Comparison of ENCODE assay signal across 25 cellular contexts in genomic region chr1:85371021-85371420, GRCh38.
"Had no signal": no experiment of that assay in that cellular context is flagged by ENCODE, and none has a peak within 500 bp of the region (broad histone marks: within the 10 kb centered on the region; RNA-seq: fewer than 3 reads in every experiment).

No MANE protein-coding gene starts in this region.

- H3K36me3 ChIP-seq: esophagus muscularis mucosa, heart left ventricle, lower lobe of right lung, neutrophil, ovary, uterus had no signal

- H3K9me3 ChIP-seq: esophagus muscularis mucosa, heart left ventricle, lower lobe of right lung, neutrophil, ovary, uterus had no signal

- ATAC-seq: activated CD8-positive, alpha-beta memory T cell treated with anti-CD3 and anti-CD28 coated beads, Interleukin-2, amount 10 ng/mL, durations not matched to agents 7 days and 5 days; activated CD8-positive, alpha-beta T cell treated with anti-CD3 and anti-CD28 coated beads for 36 hours; activated naive CD8-positive, alpha-beta T cell treated with anti-CD3 and anti-CD28 coated beads, Interleukin-2, amount 50 U/mL, for 24 hours; foreskin keratinocyte; left cardiac atrium; sciatic nerve; stimulated activated effector memory CD8-positive, alpha-beta T cell treated with anti-CD3 and anti-CD28 coated beads, Interleukin-12 subunit alpha, Interleukin-12 subunit beta, amount 100 ng/mL, for 72 hours had no signal

- H3K27ac ChIP-seq: esophagus muscularis mucosa, foreskin keratinocyte, heart left ventricle, lower lobe of right lung, neutrophil, ovary, uterus had no signal

- H3K27me3 ChIP-seq: esophagus muscularis mucosa, foreskin keratinocyte, heart left ventricle, neutrophil, ovary, uterus had no signal

- DNase-seq: activated B cell treated with CpG ODN at 0.5 μM for 24 hours; activated CD4-positive, alpha-beta T cell treated with anti-CD3 and anti-CD28 coated beads, Interleukin-2, amount 50 U/mL, for 1 hour; activated CD8-positive, alpha-beta memory T cell treated with anti-CD3 and anti-CD28 coated beads, Interleukin-2, amount 10 ng/mL, durations not matched to agents 7 days and 5 days; activated CD8-positive, alpha-beta T cell treated with anti-CD3 and anti-CD28 coated beads for 36 hours; activated naive CD8-positive, alpha-beta T cell treated with anti-CD3 and anti-CD28 coated beads, Interleukin-2, amount 50 U/mL, for 24 hours; activated T-cell treated with anti-CD3 and anti-CD28 coated beads, Interleukin-2, amount 50 U/mL, for 48 hours; amygdala; caudate nucleus; endodermal cell; foreskin keratinocyte; heart left ventricle; left cardiac atrium; lower lobe of right lung; mesendoderm; nephron progenitor cell; ovary; retina; stimulated activated CD4-positive, alpha-beta T cell treated with anti-CD3 and anti-CD28 coated beads, Interleukin-4, amount 100 ng/mL, for 24 hours; substantia nigra; uterus had no signal

- H3K4me3 ChIP-seq: esophagus muscularis mucosa, heart left ventricle, lower lobe of right lung, ovary, skin epidermis, uterus had no signal

- H3K4me1 ChIP-seq: lower lobe of right lung had no signal
